ENCODE assay signal across 16 cellular contexts in the genomic region with DNA sequence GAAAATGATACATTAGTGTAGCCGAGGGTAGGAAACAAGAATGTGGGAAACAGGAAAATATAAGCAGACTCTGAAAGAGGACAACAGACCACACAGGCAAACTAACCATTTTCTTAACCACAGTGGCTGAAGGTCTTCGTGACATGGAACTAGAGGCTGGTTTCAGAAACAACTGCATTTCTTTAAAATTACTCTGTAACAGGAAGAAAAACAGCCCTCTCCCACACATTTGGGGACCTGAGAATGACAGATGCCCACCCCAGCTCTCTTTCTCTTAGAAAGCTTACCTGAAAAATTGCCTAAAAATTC. TPM values are rescaled to one million over a fixed set of nuclear protein-coding genes. Genes with fewer than 3 reads are reported as not detected.
DNase-seq lines count a peak whose midpoint lies in the region; ATAC-seq, FAIRE-seq and TF ChIP-seq lines count a peak whose summit lies in the region.
"Had no signal": no experiment of that assay in that cellular context is flagged by ENCODE, and none has a peak within 500 bp of the region (broad histone marks: within the 10 kb centered on the region; RNA-seq: fewer than 3 reads in every experiment).

No MANE protein-coding gene starts in this region.

- H3K27ac ChIP-seq in caudate nucleus (ENCODE audit: low read depth, low read length) (no peak overlapping the region), sigmoid colon (no peak overlapping the region), kidney (ENCODE audit: low read depth in 2 of 2, low read length in 2 of 2) (no peak overlapping the region)
- H3K27ac ChIP-seq: skin epidermis, thoracic aorta had no signal

- H3K4me3 ChIP-seq in neuron (ENCODE audit: low read length) (no peak overlapping the region), sigmoid colon (no peak overlapping the region), kidney (ENCODE audit: low read length in 2 of 2) (no peak overlapping the region)
- H3K4me3 ChIP-seq: skin epidermis, thoracic aorta had no signal

- no peak for TF ChIP-seq POLR2A in sigmoid colon (IDR thresholded peaks at IDR 0.05)

- TF ChIP-seq EP300 in sigmoid colon (IDR thresholded peaks at IDR 0.05) = no peak

- intact Hi-C loops in sigmoid colon (cut with DNase I) = no loop called here
- intact Hi-C loops in kidney (cut with DNase I) = no loop called here

- peak; percentile 83 for ATAC-seq in GM19023 (IDR thresholded peaks at IDR 0.05; ENCODE audit: unreplicated experiment)
- ATAC-seq in GM21717 (IDR thresholded peaks at IDR 0.05; ENCODE audit: unreplicated experiment) = peak; percentile 66
- ATAC-seq in HG03432 (IDR thresholded peaks at IDR 0.05; ENCODE audit: unreplicated experiment) = peak; percentile 80
- ATAC-seq: CD8-positive, alpha-beta T cell; HCT116; natural killer cell treated with Interleukin-12 subunit alpha and Interleukin-12 subunit beta and Interleukin-15 and Interleukin-18, amount 100 ng/mL, for 72 hours; SK-N-SH treated with all-trans-retinoic acid at 6 μM for 48 hours had no signal

- no peak for FAIRE-seq in kidney (lab: Jason Lieb, UNC)

- no peaks in the 10 kb centered on the region for H3K27me3 ChIP-seq in neuron (ENCODE audit: insufficient read depth, low read length)
- H3K27me3 ChIP-seq in sigmoid colon = no peaks in the 10 kb centered on the region

- H3K36me3 ChIP-seq in neuron (ENCODE audit: insufficient read depth, low read length) (no peaks in the 10 kb centered on the region), sigmoid colon (no peaks in the 10 kb centered on the region), kidney (ENCODE audit: control insufficient read depth in 1 of 2, insufficient read depth in 2 of 2, low read length in 2 of 2) (no peaks in the 10 kb centered on the region)
- H3K36me3 ChIP-seq: thoracic aorta had no signal

- no peak for DNase-seq in caudate nucleus (lab: John Stamatoyannopoulos, UW)
- no peak for DNase-seq in sigmoid colon
- DNase-seq in kidney = no peak
- no peak for DNase-seq in NCI-H526 (lab: John Stamatoyannopoulos, UW)
- DNase-seq: CD8-positive, alpha-beta T cell; glutamatergic neuron; left colon had no signal

- peak overlapping the region; percentile 35 for H2AFZ ChIP-seq in neuron (ENCODE audit: low read depth, low read length)

- WGBS in sigmoid colon, 2 donors = 43 to 58% methylated on average over 2 of the region's 2 CpGs

- TF ChIP-seq CTCF in sigmoid colon (IDR thresholded peaks at IDR 0.05) (no peak), kidney (IDR thresholded peaks at IDR 0.05; ENCODE audit: borderline replicate concordance, extremely low read depth, insufficient read depth) (no peak)

- H3K4me1 ChIP-seq in neuron (ENCODE audit: insufficient read depth, low read length) (peaks cover 36% of the 10 kb centered on the region), sigmoid colon (no peaks in the 10 kb centered on the region), kidney (ENCODE audit: control insufficient read depth in 1 of 2, insufficient read depth in 1 of 2, low read depth in 1 of 2, low read length in 2 of 2) (no peaks in the 10 kb centered on the region)

- H3K9me3 ChIP-seq in neuron (ENCODE audit: low read length) (peaks cover 8% of the 10 kb centered on the region), sigmoid colon (peaks cover 0 to 9% (median 4%) of the 10 kb centered on the region in 4 donors), kidney (ENCODE audit: control insufficient read depth in 1 of 2, low read length in 2 of 2) (peaks cover 0 to 16% of the 10 kb centered on the region in 2 donors)

- no peak overlapping the region for H3K9ac ChIP-seq in kidney (ENCODE audit: low read length in 2 of 2)

RNA-seq across cellular contexts. Expression of gene SLC25A52, which starts 13.8 kb away (rescaled TPM):
- not detected for total RNA-seq in sigmoid colon
- polyA plus RNA-seq in sigmoid colon = not detected
- not detected for total RNA-seq in kidney
- polyA plus RNA-seq in kidney (ENCODE audit: insufficient read depth, low read depth, low replicate concordance) = not detected
- total RNA-seq: CD8-positive, alpha-beta T cell; left colon; thoracic aorta had no signal
